8 cellular contexts compared by ENCODE assay signal in genomic region chr7:135979674-135980660, GRCh38. TPM values are rescaled to one million over a fixed set of nuclear protein-coding genes. Genes with fewer than 3 reads are reported as not detected.
DNase-seq lines count a peak whose midpoint lies in the region; ATAC-seq and TF ChIP-seq lines count a peak whose summit lies in the region.

No MANE protein-coding gene starts in this region.

- H3K4me3 Mint-ChIP-seq in CD4-positive, alpha-beta memory T cell, result peak overlapping the region; percentile 83 to 92 (median 87)
- peak overlapping the region; percentile 62 for H3K4me3 Mint-ChIP-seq in activated CD4-positive, alpha-beta memory T cell treated with anti-CD3 and anti-CD28 coated beads, Interleukin-2, amount 10 ng/mL, durations not matched to agents 7 days and 5 days

- no peaks in the 10 kb centered on the region for H3K27me3 Mint-ChIP-seq in CD4-positive, alpha-beta memory T cell
- no peaks in the 10 kb centered on the region for H3K27me3 Mint-ChIP-seq in activated CD4-positive, alpha-beta memory T cell treated with anti-CD3 and anti-CD28 coated beads, Interleukin-2, amount 10 ng/mL, durations not matched to agents 7 days and 5 days

- ATAC-seq in HG02610 (IDR thresholded peaks at IDR 0.05; ENCODE audit: unreplicated experiment), result peak; percentile 27
- no peak for ATAC-seq in lung (ENCODE audit: insufficient read depth, low FRiP score)

- H3K9me3 ChIP-seq in CD4-positive, alpha-beta memory T cell (ENCODE audit: control insufficient read depth in 1 of 2, low read length in 2 of 2), result no peaks in the 10 kb centered on the region
- H3K9me3 ChIP-seq in lung (ENCODE audit: control insufficient read depth in 2 of 2, insufficient read depth in 1 of 2, low read length in 1 of 2), result no peaks in the 10 kb centered on the region

- H3K27me3 ChIP-seq in CD4-positive, alpha-beta memory T cell (ENCODE audit: insufficient read depth, low read length), result no peaks in the 10 kb centered on the region
- H3K27me3 ChIP-seq in lung (ENCODE audit: control insufficient read depth, insufficient read depth), result no peaks in the 10 kb centered on the region

- H3K27ac Mint-ChIP-seq in CD4-positive, alpha-beta memory T cell, result peak overlapping the region; percentile 78 to 97 (median 94)
- H3K27ac Mint-ChIP-seq in activated CD4-positive, alpha-beta memory T cell treated with anti-CD3 and anti-CD28 coated beads, Interleukin-2, amount 10 ng/mL, durations not matched to agents 7 days and 5 days, result peak overlapping the region; percentile 88

- H3K4me3 ChIP-seq in CD4-positive, alpha-beta memory T cell (ENCODE audit: low read length in 2 of 2), result peak overlapping the region; percentile 13 to 48
- H3K4me3 ChIP-seq in lung, result no peak overlapping the region

- CTCF ChIA-PET in CD4-positive, alpha-beta memory T cell (lab: Charles Lee; ENCODE audit: partially characterized antibody), result no interaction called here
- CTCF ChIA-PET in activated CD4-positive, alpha-beta memory T cell treated with anti-CD3 and anti-CD28 coated beads, Interleukin-2, amount 10 ng/mL, durations not matched to agents 7 days and 5 days (lab: Charles Lee), result interaction anchor here (0.6 kb wide), 1 partner anchor 120 kb away, joined by 3 read pairs; no protein-coding TSS in a partner anchor

- no peak for TF ChIP-seq CTCF in lung (IDR thresholded peaks at IDR 0.05; ENCODE audit: control extremely low read depth, extremely low read depth)

- POLR2A ChIA-PET in CD4-positive, alpha-beta memory T cell (lab: Charles Lee; ENCODE audit: partially characterized antibody), result interaction anchor here (1.0 kb wide), 1 partner anchor 14 kb away, joined by 3 read pairs; no protein-coding TSS in a partner anchor
- POLR2A ChIA-PET in activated CD4-positive, alpha-beta memory T cell treated with anti-CD3 and anti-CD28 coated beads, Interleukin-2, amount 10 ng/mL, durations not matched to agents 7 days and 5 days (lab: Charles Lee), result interaction anchor here (3.2 kb wide), 1 partner anchor 14 kb away, joined by 12 read pairs; no protein-coding TSS in a partner anchor

- no peaks in the 10 kb centered on the region for H3K36me3 ChIP-seq in CD4-positive, alpha-beta memory T cell (ENCODE audit: insufficient read depth, low read length)
- H3K36me3 ChIP-seq in lung (ENCODE audit: control insufficient read depth in 2 of 2, insufficient read depth in 2 of 2, low read length in 2 of 2), result no peaks in the 10 kb centered on the region

- H3K36me3 Mint-ChIP-seq in CD4-positive, alpha-beta memory T cell, result peaks cover 3 to 9% of the 10 kb centered on the region in 2 donors
- peaks cover 17% of the 10 kb centered on the region for H3K36me3 Mint-ChIP-seq in activated CD4-positive, alpha-beta memory T cell treated with anti-CD3 and anti-CD28 coated beads, Interleukin-2, amount 10 ng/mL, durations not matched to agents 7 days and 5 days (ENCODE audit: low read depth)

- H3K4me1 ChIP-seq in CD4-positive, alpha-beta memory T cell (ENCODE audit: insufficient read depth, low read length), result peaks cover 81% of the 10 kb centered on the region
- H3K4me1 ChIP-seq in lung (ENCODE audit: control insufficient read depth in 2 of 2, insufficient read depth in 2 of 2, low read length in 2 of 2), result peaks cover 0 to 13% of the 10 kb centered on the region in 2 donors

- H3K27ac ChIP-seq in CD4-positive, alpha-beta memory T cell (ENCODE audit: low read depth, low read length), result peak overlapping the region; percentile 70
- peak overlapping the region; percentile 67 to 91 for H3K27ac ChIP-seq in lung (ENCODE audit: low read depth in 1 of 2, low read length in 1 of 2)

- intact Hi-C loops in CD4-positive, alpha-beta memory T cell (cut with micrococcal nuclease), result loop anchor here (5.0 kb wide), 2 partner anchors 1333 to 1663 kb away; partner anchors contain the start of genes BPGM and SLC35B4

- peaks cover 0 to 3% (median 0%) of the 10 kb centered on the region in 8 donors for H3K9me3 Mint-ChIP-seq in CD4-positive, alpha-beta memory T cell
- no peaks in the 10 kb centered on the region for H3K9me3 Mint-ChIP-seq in activated CD4-positive, alpha-beta memory T cell treated with anti-CD3 and anti-CD28 coated beads, Interleukin-2, amount 10 ng/mL, durations not matched to agents 7 days and 5 days

- no peak for DNase-seq in CD4-positive, alpha-beta memory T cell
- DNase-seq in activated CD4-positive, alpha-beta memory T cell treated with anti-CD3 and anti-CD28 coated beads, Interleukin-2, amount 10 ng/mL, durations not matched to agents 7 days and 5 days, result no peak
- DNase-seq in lung (ENCODE audit: low spot score), result no peak
- DNase-seq in NCI-H526 (lab: John Stamatoyannopoulos, UW), result no peak
- DNase-seq in SW480 (ENCODE audit: low spot score), result no peak
- no peak for DNase-seq in NCI-H1694 (lab: John Stamatoyannopoulos, UW)
- DNase-seq in germinal center (ENCODE audit: low spot score), result no peak

- H3K4me1 Mint-ChIP-seq in CD4-positive, alpha-beta memory T cell, result peaks cover 46 to 82% (median 66%) of the 10 kb centered on the region in 4 donors
- peaks cover 60% of the 10 kb centered on the region for H3K4me1 Mint-ChIP-seq in activated CD4-positive, alpha-beta memory T cell treated with anti-CD3 and anti-CD28 coated beads, Interleukin-2, amount 10 ng/mL, durations not matched to agents 7 days and 5 days

- WGBS in lung, 2 donors, result 47 to 51% methylated on average over 2 of the region's 2 CpGs

RNA-seq across cellular contexts. Expression of gene MTPN, which starts 2.8 kb away (rescaled TPM):
- 10 to 100 TPM; 83.1 to 84.5 TPM for total RNA-seq in CD4-positive, alpha-beta memory T cell
- 100 to 1,000 TPM in 1 of 2 donors, 10 to 100 TPM in 1; 63.6 to 105 TPM for polyA plus RNA-seq in CD4-positive, alpha-beta memory T cell
- 100 to 1,000 TPM; 135 to 142 TPM for total RNA-seq in activated CD4-positive, alpha-beta memory T cell treated with anti-CD3 and anti-CD28 coated beads, Interleukin-2, amount 10 ng/mL, durations not matched to agents 7 days and 5 days
- total RNA-seq in lung, result 100 to 1,000 TPM; 114 to 116 TPM
- 10 to 100 TPM; 32.9 to 95.9 TPM for polyA plus RNA-seq in lung
